21 cellular contexts compared by ENCODE assay signal in the genomic region with DNA sequence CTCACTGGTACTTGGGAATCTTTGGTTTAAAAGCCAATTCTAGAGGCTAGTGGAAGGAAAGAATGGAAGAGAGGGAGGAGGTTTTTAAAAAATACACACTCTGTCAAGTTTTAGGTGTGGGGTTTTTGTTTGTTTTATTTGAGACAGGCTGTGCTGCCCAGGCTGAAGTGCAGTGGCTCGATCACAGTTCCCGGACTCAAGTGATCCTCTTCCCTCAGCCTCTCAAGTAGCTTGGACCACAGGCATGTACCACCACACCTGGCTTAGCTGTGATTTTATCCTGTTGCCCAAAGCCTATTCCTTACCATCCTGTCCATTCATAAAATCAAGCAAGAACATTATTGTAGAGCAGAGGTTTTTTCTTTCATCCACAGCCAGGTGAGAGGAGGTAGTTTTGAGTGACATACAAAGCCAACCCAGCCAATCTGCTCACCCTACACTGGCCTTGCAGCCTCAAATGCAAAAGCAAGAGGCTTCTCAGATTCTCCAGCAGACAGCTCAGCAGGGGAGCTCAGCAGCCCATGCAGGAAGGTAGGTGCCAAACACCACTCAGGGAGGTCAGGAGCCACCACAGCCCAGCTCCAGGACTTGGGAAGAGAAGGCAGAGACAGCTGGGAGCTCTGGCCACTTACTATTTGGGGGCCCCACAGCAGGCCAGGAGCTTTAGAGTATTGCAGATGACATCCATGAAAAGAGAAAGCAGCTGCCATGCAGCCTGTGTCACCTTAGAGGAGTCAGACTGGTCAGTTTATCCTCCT.
DNase-seq lines count a peak whose midpoint lies in the region; ATAC-seq and TF ChIP-seq lines count a peak whose summit lies in the region.
"Had no signal": no experiment of that assay in that cellular context is flagged by ENCODE, and none has a peak within 500 bp of the region (broad histone marks: within the 10 kb centered on the region; RNA-seq: fewer than 3 reads in every experiment).

No MANE protein-coding gene starts in this region.

- CTCF ChIA-PET in CD4-positive, alpha-beta memory T cell (lab: Charles Lee; ENCODE audit: partially characterized antibody): interaction anchor here (1.0 kb wide), 1 partner anchor 10 kb away, joined by 3 read pairs; no protein-coding TSS in a partner anchor
- CTCF ChIA-PET in RWPE1 (lab: Yijun Ruan, JAX): interaction anchor here (0.7 kb wide), 1 partner anchor 648 kb away, joined by 5 read pairs; no protein-coding TSS in a partner anchor

- no peak for DNase-seq in CD4-positive, alpha-beta memory T cell
- no peak for DNase-seq in RWPE1 (ENCODE audit: low spot score)
- DNase-seq in lower lobe of right lung: no peak
- peak; percentile 73 for DNase-seq in osteocyte (ENCODE audit: extremely low spot score, unreplicated experiment)
- no peak for DNase-seq in left lobe of liver (ENCODE audit: low spot score)
- no peak for DNase-seq in stimulated activated CD4-positive, alpha-beta T cell treated with anti-CD3 and anti-CD28 coated beads, Interleukin-2, amount 100 ng/mL, for 48 hours
- DNase-seq: activated CD4-positive, alpha-beta T cell treated with anti-CD3 and anti-CD28 coated beads for 48 hours; colonic mucosa; esophagus squamous epithelium; hypothalamus; NCI-H1092 treated with DMSO at 0.1 percent for 48 hours; NCI-H1930; NCI-H446; NK-92 treated with Interleukin-12 subunit alpha and Interleukin-12 subunit beta, amount 100 ng/mL, for 24 hours had no signal

- peaks cover 11 to 29% (median 21%) of the 10 kb centered on the region in 4 donors for H3K4me1 Mint-ChIP-seq in CD4-positive, alpha-beta memory T cell
- H3K4me1 Mint-ChIP-seq in osteocyte (ENCODE audit: unreplicated experiment): peaks cover 10% of the 10 kb centered on the region

- H3K36me3 Mint-ChIP-seq in CD4-positive, alpha-beta memory T cell: peaks cover 24% of the 10 kb centered on the region in 2 donors
- peaks cover 17% of the 10 kb centered on the region for H3K36me3 Mint-ChIP-seq in osteocyte (ENCODE audit: unreplicated experiment)

- POLR2A ChIA-PET in CD4-positive, alpha-beta memory T cell (lab: Charles Lee; ENCODE audit: partially characterized antibody): interaction anchor here (2.5 kb wide), 1 partner anchor 66 kb away, joined by 12 read pairs; the partner anchor contains the start of gene TMEM209
- POLR2A ChIA-PET in RWPE1 (lab: Yijun Ruan, JAX; ENCODE audit: low non-redundant PET): no interaction called here

- H3K27ac Mint-ChIP-seq in CD4-positive, alpha-beta memory T cell: peak overlapping the region in 3 of 7 donors; percentile 50 to 75 (median 62)
- peak overlapping the region; percentile 23 for H3K27ac Mint-ChIP-seq in osteocyte (ENCODE audit: unreplicated experiment)
- H3K27ac Mint-ChIP-seq: activated T-helper 17 cell treated with anti-CD3 and anti-CD28 coated beads, Interleukin-2, amount 50 U/mL, for 72 hours had no signal

- no peak for TF ChIP-seq CTCF in RWPE1 (conservative IDR thresholded peaks at IDR 0.05; ENCODE audit: low read depth)
- no peak for TF ChIP-seq CTCF in lower lobe of right lung (IDR thresholded peaks at IDR 0.05)
- no peak for TF ChIP-seq CTCF in osteocyte (IDR thresholded peaks at IDR 0.05)

- ATAC-seq in lower lobe of right lung (peak; percentile 79 to 83), left lobe of liver (no peak), GM19351 (IDR thresholded peaks at IDR 0.05; ENCODE audit: unreplicated experiment) (no peak)
- ATAC-seq: activated T-helper 17 cell treated with anti-CD3 and anti-CD28 coated beads, Interleukin-2, amount 50 U/mL, for 72 hours; gastroesophageal sphincter; HepG2 had no signal

- no peaks in the 10 kb centered on the region for H3K36me3 ChIP-seq in CD4-positive, alpha-beta memory T cell (ENCODE audit: insufficient read depth, low read length)
- H3K36me3 ChIP-seq in lower lobe of right lung: peaks cover 14% of the 10 kb centered on the region
- H3K36me3 ChIP-seq: colonic mucosa had no signal

- H3K4me3 ChIP-seq in CD4-positive, alpha-beta memory T cell (ENCODE audit: low read length in 2 of 2): no peak overlapping the region
- no peak overlapping the region for H3K4me3 ChIP-seq in lower lobe of right lung
- H3K4me3 ChIP-seq: colonic mucosa, esophagus squamous epithelium, gastroesophageal sphincter, SK-N-MC, vagina had no signal

- H3K27me3 Mint-ChIP-seq in CD4-positive, alpha-beta memory T cell: no peaks in the 10 kb centered on the region
- H3K27me3 Mint-ChIP-seq in osteocyte (ENCODE audit: unreplicated experiment): no peaks in the 10 kb centered on the region
- H3K27me3 Mint-ChIP-seq: activated T-helper 17 cell treated with anti-CD3 and anti-CD28 coated beads, Interleukin-2, amount 50 U/mL, for 72 hours had no signal

- no peaks in the 10 kb centered on the region for H3K9me3 ChIP-seq in CD4-positive, alpha-beta memory T cell (ENCODE audit: control insufficient read depth in 1 of 2, low read length in 2 of 2)
- H3K9me3 ChIP-seq in lower lobe of right lung: no peaks in the 10 kb centered on the region
- H3K9me3 ChIP-seq: colonic mucosa, esophagus squamous epithelium, gastroesophageal sphincter, vagina had no signal

- intact Hi-C loops in CD4-positive, alpha-beta memory T cell (cut with micrococcal nuclease): no loop called here
- intact Hi-C loops in lower lobe of right lung (cut with DNase I): no loop called here

- H3K4me1 ChIP-seq in CD4-positive, alpha-beta memory T cell (ENCODE audit: insufficient read depth, low read length): peaks cover 35% of the 10 kb centered on the region
- peaks cover 41% of the 10 kb centered on the region for H3K4me1 ChIP-seq in lower lobe of right lung

- no peaks in the 10 kb centered on the region for H3K27me3 ChIP-seq in CD4-positive, alpha-beta memory T cell (ENCODE audit: insufficient read depth, low read length)
- no peaks in the 10 kb centered on the region for H3K27me3 ChIP-seq in lower lobe of right lung (ENCODE audit: low read depth)
- H3K27me3 ChIP-seq: colonic mucosa, esophagus squamous epithelium, gastroesophageal sphincter, vagina had no signal

- H3K27ac ChIP-seq in CD4-positive, alpha-beta memory T cell (ENCODE audit: low read depth, low read length): no peak overlapping the region
- peak overlapping the region; percentile 79 for H3K27ac ChIP-seq in RWPE1
- H3K27ac ChIP-seq in lower lobe of right lung: peak overlapping the region; percentile 37
- H3K27ac ChIP-seq: colonic mucosa, esophagus squamous epithelium, gastroesophageal sphincter, HL-60, SK-N-MC, vagina had no signal

- no peaks in the 10 kb centered on the region for H3K9me3 Mint-ChIP-seq in CD4-positive, alpha-beta memory T cell
- no peaks in the 10 kb centered on the region for H3K9me3 Mint-ChIP-seq in osteocyte (ENCODE audit: unreplicated experiment)
- H3K9me3 Mint-ChIP-seq: activated T-helper 17 cell treated with anti-CD3 and anti-CD28 coated beads, Interleukin-2, amount 50 U/mL, for 72 hours had no signal

- peak overlapping the region in 6 of 8 donors; percentile 32 to 64 (median 48) for H3K4me3 Mint-ChIP-seq in CD4-positive, alpha-beta memory T cell
- no peak overlapping the region for H3K4me3 Mint-ChIP-seq in osteocyte (ENCODE audit: unreplicated experiment)

Comparison
In these comparisons a context has a peak if more than half of its experiments do, and no peak if none do; other contexts are left out.
1. ATAC-seq: peak in lower lobe of right lung (2 of 2); none in left lobe of liver (single experiment) and GM19351 (single experiment).